1 cellular context compared by ENCODE assay signal in the genomic region with DNA sequence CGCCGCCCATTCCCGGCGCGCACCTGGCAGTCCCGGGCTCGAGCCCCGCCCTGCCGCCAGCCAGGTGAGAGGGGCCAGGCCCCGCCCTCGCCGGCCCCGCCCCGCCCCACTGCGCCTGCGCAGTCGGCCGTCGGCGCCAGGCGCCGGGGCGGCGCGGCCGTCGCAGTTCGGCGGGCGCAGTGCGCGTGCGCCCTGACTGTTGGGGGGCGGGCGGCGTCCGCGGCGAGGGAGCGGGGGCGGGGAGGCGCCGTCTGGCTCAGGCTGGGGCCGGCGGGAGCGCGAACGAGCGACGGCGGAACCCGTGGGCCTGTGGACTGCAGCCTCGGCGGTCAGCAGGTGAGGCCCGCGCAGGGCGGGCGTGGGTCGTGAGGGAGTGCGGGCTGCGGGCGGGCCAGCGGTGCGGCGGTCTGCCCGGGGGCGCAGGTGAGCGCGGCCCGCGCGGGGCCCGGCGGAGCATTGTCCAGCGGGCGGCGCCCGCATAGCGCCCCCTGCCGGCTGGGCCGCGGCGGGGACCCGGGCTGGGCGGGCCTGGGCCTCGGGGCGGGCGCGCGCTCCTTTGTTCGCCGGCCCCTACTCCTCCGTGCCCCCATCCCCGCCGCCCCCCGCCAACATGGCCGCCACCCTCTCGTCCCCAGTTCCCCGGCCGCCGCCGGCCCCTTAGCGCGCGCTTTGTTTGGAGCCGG.
TF ChIP-seq lines count a peak whose summit lies in the region.

TSS of gene SPIN1 (plus strand) at position 242 of the 683 bp plus-strand sequence. CDS start 38,096 bp downstream, outside the sequence.

TF ChIP-seq in HepG2, 621 proteins besides CTCF, POLR2A, EP300 and RAD21 (continued from another document):
- TF ChIP-seq, protein P1, sequence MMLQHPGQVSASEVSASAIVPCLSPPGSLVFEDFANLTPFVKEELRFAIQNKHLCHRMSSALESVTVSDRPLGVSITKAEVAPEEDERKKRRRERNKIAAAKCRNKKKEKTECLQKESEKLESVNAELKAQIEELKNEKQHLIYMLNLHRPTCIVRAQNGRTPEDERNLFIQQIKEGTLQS (CRISPR knock-in tag; IDR thresholded peaks at IDR 0.05): no peak
- TF ChIP-seq, protein P2, sequence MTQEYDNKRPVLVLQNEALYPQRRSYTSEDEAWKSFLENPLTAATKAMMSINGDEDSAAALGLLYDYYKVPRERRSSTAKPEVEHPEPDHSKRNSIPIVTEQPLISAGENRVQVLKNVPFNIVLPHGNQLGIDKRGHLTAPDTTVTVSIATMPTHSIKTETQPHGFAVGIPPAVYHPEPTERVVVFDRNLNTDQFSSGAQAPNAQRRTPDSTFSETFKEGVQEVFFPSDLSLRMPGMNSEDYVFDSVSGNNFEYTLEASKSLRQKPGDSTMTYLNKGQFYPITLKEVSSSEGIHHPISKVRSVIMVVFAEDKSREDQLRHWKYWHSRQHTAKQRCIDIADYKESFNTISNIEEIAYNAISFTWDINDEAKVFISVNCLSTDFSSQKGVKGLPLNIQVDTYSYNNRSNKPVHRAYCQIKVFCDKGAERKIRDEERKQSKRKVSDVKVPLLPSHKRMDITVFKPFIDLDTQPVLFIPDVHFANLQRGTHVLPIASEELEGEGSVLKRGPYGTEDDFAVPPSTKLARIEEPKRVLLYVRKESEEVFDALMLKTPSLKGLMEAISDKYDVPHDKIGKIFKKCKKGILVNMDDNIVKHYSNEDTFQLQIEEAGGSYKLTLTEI (CRISPR knock-in tag; conservative IDR thresholded peaks at IDR 0.05): no peak
